Comparison of ENCODE assay signal across 17 cellular contexts in genomic region chr20:33522256-33522820, GRCh38. TPM values are rescaled to one million over a fixed set of nuclear protein-coding genes. Genes with fewer than 3 reads are reported as not detected.
A peak's percentile ranks its signal among the peaks of the same experiment; 100 is the strongest.
DNase-seq lines count a peak whose midpoint lies in the region; ATAC-seq, FAIRE-seq and TF ChIP-seq lines count a peak whose summit lies in the region.
"Had no signal": no experiment of that assay in that cellular context is flagged by ENCODE, and none has a peak within 500 bp of the region (broad histone marks: within the 10 kb centered on the region; RNA-seq: fewer than 3 reads in every experiment).

No MANE protein-coding gene starts in this region.

- no peaks in the 10 kb centered on the region for H3K4me1 ChIP-seq in GM12878 (ENCODE audit: control insufficient read depth, insufficient read depth, low read length)

- ATAC-seq in GM12878 (no peak), left lobe of liver (no peak), GM18519 (IDR thresholded peaks at IDR 0.05; ENCODE audit: low FRiP score, unreplicated experiment) (no peak)
- ATAC-seq: left cardiac atrium, Right ventricle myocardium inferior had no signal

- H3K27ac ChIP-seq in GM12878 (ENCODE audit: control insufficient read depth, insufficient read depth) = no peak overlapping the region
- H3K27ac ChIP-seq: esophagus muscularis mucosa had no signal

- TF ChIP-seq CTCF in GM12878 (IDR thresholded peaks at IDR 0.05 in 2 of 3, conservative IDR thresholded peaks at IDR 0.05 in 1 of 3; ENCODE audit: control insufficient read depth in 2 of 3, extremely low read depth in 1 of 3, insufficient read depth in 1 of 3, low read depth in 3 of 3, low read length in 3 of 3) = no peak

- no peak overlapping the region for H2AFZ ChIP-seq in GM12878 (ENCODE audit: control insufficient read depth, low read depth, low read length)

- no peaks in the 10 kb centered on the region for H3K9me3 ChIP-seq in GM12878 (replicated peaks; ENCODE audit: control insufficient read depth, insufficient read depth, low read length)
- H3K9me3 ChIP-seq: esophagus muscularis mucosa had no signal

- H3K79me2 ChIP-seq in GM12878 (ENCODE audit: control insufficient read depth, insufficient read depth, low read length) = no peaks in the 10 kb centered on the region

- no TSS peak for BruUV-seq in GM12878 (replicated peaks; lab: Mats Ljungman, UMichigan)

- CTCF ChIA-PET in GM12878 (lab: Yijun Ruan, JAX) = interaction anchor here (1.0 to 1.5 kb wide), 5 partner anchors 16 to 145 kb away, joined by 3 to 5 read pairs (median 3); partner anchors contain the start of gene ACTL10

- H4K20me1 ChIP-seq in GM12878 (ENCODE audit: control insufficient read depth, insufficient read depth) = no peaks in the 10 kb centered on the region

- RAD21 ChIA-PET in GM12878 (lab: Charles Lee; ENCODE audit: unreplicated experiment) = interaction anchor here (0.9 kb wide), 1 partner anchor 10 kb away, joined by 4 read pairs; no protein-coding TSS in a partner anchor

- WGBS in GM12878 (ENCODE audit: insufficient coverage, insufficient replicate concordance, low lambda C conversion rate, missing lambda C conversion rate) = 56% methylated on average over 3 of the region's 3 CpGs

- peak; percentile 45 for DNase-seq in activated CD4-positive, alpha-beta T cell treated with anti-CD3 and anti-CD28 coated beads for 48 hours
- DNase-seq in activated CD4-positive, alpha-beta T cell treated with anti-CD3 and anti-CD28 coated beads, Interleukin-2, amount 50 U/mL, for 1 hour = no peak
- peak; percentile 24 for DNase-seq in stimulated activated CD4-positive, alpha-beta T cell treated with anti-CD3 and anti-CD28 coated beads, Interleukin-15, amount 100 ng/mL, for 24 hours
- DNase-seq in stimulated activated CD4-positive, alpha-beta T cell treated with anti-CD3 and anti-CD28 coated beads, Interleukin-12 subunit alpha, Interleukin-12 subunit beta, amount 100 ng/mL, for 4 hours = no peak
- DNase-seq in GM12878 (ENCODE audit: low read depth, low spot score) = no peak
- no peak for DNase-seq in C1 segment of cervical spinal cord (lab: John Stamatoyannopoulos, UW)
- DNase-seq in left lobe of liver (ENCODE audit: low spot score) = no peak
- DNase-seq: activated gamma-delta T cell; CD4-positive, alpha-beta T cell; effector memory CD4-positive, alpha-beta T cell; H7; left cardiac atrium; midbrain; nephron progenitor cell had no signal

- TF ChIP-seq RAD21 in GM12878 (IDR thresholded peaks at IDR 0.05; ENCODE audit: insufficient read depth, low read depth, low read length) = no peak

- H3K4me3 ChIP-seq in GM12878 = no peak overlapping the region
- H3K4me3 ChIP-seq: esophagus muscularis mucosa had no signal

- FAIRE-seq in GM12878 (lab: Jason Lieb, UNC) = no peak

- no peaks in the 10 kb centered on the region for H3K27me3 ChIP-seq in GM12878 (replicated peaks in 1 of 2; ENCODE audit: control insufficient read depth in 2 of 2, insufficient read depth in 2 of 2, low read length in 1 of 2)
- H3K27me3 ChIP-seq: esophagus muscularis mucosa had no signal

- SMC1A ChIA-PET in GM12878 (lab: Charles Lee; ENCODE audit: uncharacterized antibody, unreplicated experiment) = interaction anchor here (0.6 to 1.9 kb wide), 11 partner anchors 10 to 283 kb away, joined by 3 to 5 read pairs (median 3); partner anchors contain the start of gene CBFA2T2

- TF ChIP-seq POLR2A in GM12878 (IDR thresholded peaks at IDR 0.05; ENCODE audit: low read depth, low read length) = no peak

- no peak overlapping the region for H3K9ac ChIP-seq in GM12878 (ENCODE audit: control insufficient read depth, insufficient read depth, low read length)

- in situ Hi-C loops in GM12878 (cut with MboI) = no loop called here

- no peak overlapping the region for H3K4me2 ChIP-seq in GM12878 (ENCODE audit: control insufficient read depth, insufficient read depth)

- POLR2A ChIA-PET in GM12878 (lab: Charles Lee) = interaction anchor here (0.6 to 1.1 kb wide), 2 partner anchors 33 to 119 kb away, joined by 3 read pairs; no protein-coding TSS in a partner anchor

- intact Hi-C loops in GM12878 (cut with micrococcal nuclease; ENCODE audit: unreplicated experiment) = no loop called here

- TF ChIP-seq EP300 in GM12878 (IDR thresholded peaks at IDR 0.05; ENCODE audit: borderline replicate concordance in 1 of 2, control insufficient read depth in 1 of 2, low read depth in 2 of 2, low read length in 2 of 2) = no peak

- H3K36me3 ChIP-seq in GM12878 (ENCODE audit: control insufficient read depth in 2 of 2, insufficient read depth in 2 of 2, low read length in 1 of 2) = no peaks in the 10 kb centered on the region; a peak in 1 of 4 replicates

TF ChIP-seq in GM12878, 131 proteins besides CTCF, POLR2A, EP300 and RAD21 (continues in another document):
- TF ChIP-seq STAT1 (conservative IDR thresholded peaks at IDR 0.05) = no peak
- no peak for TF ChIP-seq ZBTB4 (CRISPR knock-in tag; IDR thresholded peaks at IDR 0.05)
- no peak for TF ChIP-seq ATF2 (IDR thresholded peaks at IDR 0.05; ENCODE audit: low read length)
- TF ChIP-seq JUNB (IDR thresholded peaks at IDR 0.05) = 0 out of 2 replicates have a peak, but pooled peaks have one; percentile 15
- no peak for TF ChIP-seq HSF1 (IDR thresholded peaks at IDR 0.05; ENCODE audit: low read depth, low read length)

RNA-seq across cellular contexts. Expression of gene CBFA2T2, which starts 32.4 kb away (rescaled TPM):
- total RNA-seq in GM12878 (2013; cell fraction: nucleolus; rRNA removed) = 21.8 and 22.2 TPM in 2 replicates
- total RNA-seq in GM12878 (2014; rRNA removed) = 2.6 and 2.7 TPM in 2 replicates
- 3.0 and 3.6 TPM in 2 replicates for total RNA-seq in GM12878 (2014; rRNA removed; fragmentation: Illumina TruSeq; extraction: Trizol)
- 5.7 and 6.2 TPM in 2 replicates for total RNA-seq in GM12878 (2021)
- 2.7 TPM for polyA plus RNA-seq in GM12878 (2011; ENCODE audit: low read depth)
- 6.9 and 8.2 TPM in 2 replicates for polyA plus RNA-seq in GM12878 (2011; rRNA removed)
- polyA plus RNA-seq in GM12878 (2011; cell fraction: cytosol; rRNA removed) = 7.8 and 9.2 TPM in 2 replicates
- polyA plus RNA-seq in GM12878 (2011; cell fraction: nucleus; rRNA removed) = 14.9 and 15.5 TPM in 2 replicates
- polyA plus RNA-seq in GM12878 (2012) = 4.8 and 6.5 TPM in 2 replicates
- polyA plus RNA-seq in GM12878 (2014; fragmentation: Illumina TruSeq; extraction: Trizol) = 4.3 and 5.2 TPM in 2 replicates
- polyA plus RNA-seq in GM12878 (2014; fragmentation: Nextera tagmentation; extraction: Ambion mirVana) = under 1 TPM; 0.61 to 0.62 TPM
- polyA plus RNA-seq in GM12878 (2014; rRNA removed) = 6.2 and 7.0 TPM in 2 replicates
- polyA plus RNA-seq in GM12878 (2016; fragmentation: Nextera tagmentation; extraction: Ambion mirVana) = 1 to 10 TPM; 7.1 to 8.6 TPM
- 10.7 and 15.5 TPM in 2 replicates for polyA minus RNA-seq in GM12878 (2011; rRNA and poly(A)+ RNA removed)
- polyA minus RNA-seq in GM12878 (2011; cell fraction: cytosol; rRNA and poly(A)+ RNA removed) = 6.1 and 8.6 TPM in 2 replicates
- 4.0 and 7.4 TPM in 2 replicates for polyA minus RNA-seq in GM12878 (2011; cell fraction: nucleus; rRNA and poly(A)+ RNA removed)
- total RNA-seq in left lobe of liver = 5.7 TPM

Comparison
In these comparisons a context has a peak if more than half of its experiments do, and no peak if none do; other contexts are left out.
1. DNase-seq: peak in activated CD4-positive, alpha-beta T cell treated with anti-CD3 and anti-CD28 coated beads for 48 hours (single experiment) and stimulated activated CD4-positive, alpha-beta T cell treated with anti-CD3 and anti-CD28 coated beads, Interleukin-15, amount 100 ng/mL, for 24 hours (single experiment); none in activated CD4-positive, alpha-beta T cell treated with anti-CD3 and anti-CD28 coated beads, Interleukin-2, amount 50 U/mL, for 1 hour (single experiment), stimulated activated CD4-positive, alpha-beta T cell treated with anti-CD3 and anti-CD28 coated beads, Interleukin-12 subunit alpha, Interleukin-12 subunit beta, amount 100 ng/mL, for 4 hours (single experiment), GM12878 (single experiment), C1 segment of cervical spinal cord (0 of 14) and left lobe of liver (single experiment).